In the genomic region with DNA sequence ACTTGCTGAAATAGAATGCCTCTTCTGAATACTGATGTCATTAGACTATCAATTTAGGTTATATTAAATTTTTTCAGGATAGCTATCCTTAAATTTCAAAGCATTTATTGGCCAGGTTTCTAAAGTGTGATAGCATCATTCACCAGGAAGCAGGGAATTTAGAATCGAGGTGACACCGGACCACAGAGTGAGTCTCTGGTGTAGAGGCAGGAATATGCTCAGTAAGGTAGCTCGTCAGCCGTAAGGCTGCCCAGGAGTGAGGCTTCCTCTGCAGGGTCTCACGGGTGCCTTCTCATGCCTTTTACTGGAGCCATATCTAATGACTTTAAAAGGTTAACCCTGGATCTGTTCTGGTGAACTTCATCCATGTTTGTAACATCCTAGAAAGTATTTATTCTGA, we compare ENCODE assay signal across 11 cellular contexts.
DNase-seq lines count a peak whose midpoint lies in the region; ATAC-seq, FAIRE-seq and TF ChIP-seq lines count a peak whose summit lies in the region.
"Had no signal": no experiment of that assay in that cellular context is flagged by ENCODE, and none has a peak within 500 bp of the region (broad histone marks: within the 10 kb centered on the region; RNA-seq: fewer than 3 reads in every experiment).

No MANE protein-coding gene starts in this region.

- no peak for DNase-seq in A549 (ENCODE audit: low read depth in 1 of 2, low spot score in 1 of 2)
- DNase-seq in HK-2 (ENCODE audit: unreplicated experiment), result peak; percentile 42
- DNase-seq in body of pancreas, result no peak
- no peak for DNase-seq in memory B cell (ENCODE audit: low spot score in 2 of 2)
- no peak for DNase-seq in hypothalamus (lab: John Stamatoyannopoulos, UW)
- DNase-seq in GM10248 (ENCODE audit: extremely low spot score), result no peak
- no peak for DNase-seq in NCI-H187 treated with DMSO at 0.1 percent for 48 hours (lab: John Stamatoyannopoulos, UW)
- DNase-seq: activated CD4-positive, alpha-beta T cell treated with anti-CD3 and anti-CD28 coated beads for 4 hours; cortex of kidney; stimulated activated CD4-positive, alpha-beta T cell treated with anti-CD3 and anti-CD28 coated beads, Interleukin-1b, Interleukin-23, amount 100 ng/mL, for 48 hours had no signal

- no peaks in the 10 kb centered on the region for H3K27me3 ChIP-seq in body of pancreas

- H3K36me3 ChIP-seq in body of pancreas (replicated peaks in 1 of 2; ENCODE audit: insufficient read depth in 1 of 2, low read depth in 2 of 2), result no peaks in the 10 kb centered on the region

- H3K27me3 Mint-ChIP-seq in memory B cell, result no peaks in the 10 kb centered on the region

- H3K27ac ChIP-seq in A549 (peak overlapping the region; percentile 92 to 93), body of pancreas (peak overlapping the region in 3 of 4 donors; percentile 4 to 74 (median 62))

- intact Hi-C loops in body of pancreas (cut with DNase I), result no loop called here

- peaks cover 18% of the 10 kb centered on the region for H3K36me3 Mint-ChIP-seq in memory B cell

- WGBS in A549 (ENCODE audit: missing lambda C conversion rate), result 12% methylated on average over 5 of the region's 5 CpGs
- WGBS in body of pancreas, 2 donors, result 71 to 82% methylated on average over 5 of the region's 5 CpGs

- H3K4me3 ChIP-seq in A549 (peak overlapping the region; percentile 10; the same call in 1 of the 3 replicates), body of pancreas (no peak overlapping the region)

- POLR2A ChIA-PET in A549 (lab: Yijun Ruan, JAX), result interaction anchor here (1.0 to 2.7 kb wide), 7 partner anchors 9 to 56 kb away, joined by 3 to 52 read pairs (median 7); no protein-coding TSS in a partner anchor
- POLR2A ChIA-PET in GM10248 (lab: Yijun Ruan, JAX), result no interaction called here

- H3K4me2 ChIP-seq in A549, result peak overlapping the region; percentile 96

- no peak for FAIRE-seq in A549 (lab: Jason Lieb, UNC)

- H3K4me1 ChIP-seq in A549 (peaks cover 94% of the 10 kb centered on the region), body of pancreas (peaks cover 50% of the 10 kb centered on the region)

- no peak for TF ChIP-seq CTCF in A549 (IDR thresholded peaks at IDR 0.05)
- TF ChIP-seq CTCF in body of pancreas (IDR thresholded peaks at IDR 0.05), result no peak
- TF ChIP-seq CTCF in GM10248 (IDR thresholded peaks at IDR 0.05; ENCODE audit: control extremely low read depth, extremely low read depth, low read depth, missing control alignments), result no peak

- TF ChIP-seq EP300 in A549 (IDR thresholded peaks at IDR 0.05), result no peak

- peak in 1 of 2 experiments; percentile 4; a peak in 1 of 6 replicates for ATAC-seq in A549
- ATAC-seq in body of pancreas, result no peak
- ATAC-seq in memory B cell (ENCODE audit: low read depth), result no peak
- ATAC-seq in HG03565 (IDR thresholded peaks at IDR 0.05; ENCODE audit: unreplicated experiment), result no peak

- CTCF ChIA-PET in A549 (lab: Yijun Ruan, JAX) (interaction anchor here (0.8 to 2.7 kb wide), 14 partner anchors 8 to 135 kb away, joined by 3 to 9 read pairs (median 6); no protein-coding TSS in a partner anchor), GM10248 (lab: Yijun Ruan, JAX) (interaction anchor here (0.6 to 3.1 kb wide), 10 partner anchors 9 to 520 kb away, joined by 3 to 24 read pairs (median 4); no protein-coding TSS in a partner anchor)

- H3K9me3 Mint-ChIP-seq in memory B cell, result no peaks in the 10 kb centered on the region

- no peak for TF ChIP-seq RAD21 in A549 (conservative IDR thresholded peaks at IDR 0.05 in 1 of 2, IDR thresholded peaks at IDR 0.05 in 1 of 2)

- no peak for TF ChIP-seq POLR2A in A549 (IDR thresholded peaks at IDR 0.05; ENCODE audit: low read length)
- no peak for TF ChIP-seq POLR2A in body of pancreas (IDR thresholded peaks at IDR 0.05)

- H3K9me3 ChIP-seq in A549 (no peaks in the 10 kb centered on the region), body of pancreas (no peaks in the 10 kb centered on the region)

- H3K27ac Mint-ChIP-seq in memory B cell, result peak overlapping the region; percentile 82

- peaks cover 43% of the 10 kb centered on the region for H3K4me1 Mint-ChIP-seq in memory B cell

- no peak overlapping the region for H3K4me3 Mint-ChIP-seq in memory B cell

TF ChIP-seq in A549, 52 proteins besides CTCF, POLR2A, EP300 and RAD21:
- TF ChIP-seq HOXA7 (CRISPR knock-in tag; IDR thresholded peaks at IDR 0.05) (0 out of 2 replicates have a peak, but pooled peaks have one; percentile 30), CHD2 (IDR thresholded peaks at IDR 0.05; ENCODE audit: low read length, partially characterized antibody) (no peak), TFCP2L1 (CRISPR knock-in tag; IDR thresholded peaks at IDR 0.05) (0 out of 2 replicates have a peak, but pooled peaks have one; percentile 45)
